18 cellular contexts compared by ENCODE assay signal in the genomic region with DNA sequence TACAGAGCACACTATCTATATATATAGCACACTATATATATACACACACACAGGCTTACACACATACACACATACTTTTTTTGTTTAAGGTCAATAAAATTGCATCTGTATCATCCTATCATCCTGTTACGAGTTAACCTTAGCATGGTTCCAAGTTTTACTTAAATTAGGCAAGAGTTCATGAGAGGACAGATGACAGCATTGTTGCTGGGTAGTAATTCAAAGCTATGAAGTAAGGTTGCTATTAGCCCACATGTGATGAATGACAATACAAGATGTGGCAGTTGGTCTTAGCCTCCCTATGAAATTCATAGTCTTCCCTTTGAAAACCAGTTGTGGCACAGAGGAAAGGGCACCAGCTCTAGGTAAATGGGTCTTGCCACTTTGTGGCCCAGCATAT.
"Had no signal": no experiment of that assay in that cellular context is flagged by ENCODE, and none has a peak within 500 bp of the region (broad histone marks: within the 10 kb centered on the region; RNA-seq: fewer than 3 reads in every experiment).

No MANE protein-coding gene starts in this region.

- DNase-seq: activated CD4-positive, alpha-beta memory T cell treated with anti-CD3 and anti-CD28 coated beads, Interleukin-2, amount 10 ng/mL, durations not matched to agents 7 days and 5 days; activated CD4-positive, alpha-beta T cell treated with anti-CD3 and anti-CD28 coated beads for 4 hours; activated effector memory CD4-positive, alpha-beta T cell treated with Interleukin-2 at 50 U/mL for 16 hours; activated naive CD4-positive, alpha-beta T cell treated with anti-CD3 and anti-CD28 coated beads, Interleukin-2, amount 50 U/mL, for 16 hours; activated T-cell treated with anti-CD3 and anti-CD28 coated beads, Interleukin-2, amount 50 U/mL, for 4 hours; adrenal gland; central memory CD4-positive, alpha-beta T cell; glutamatergic neuron; hypothalamus; mesendoderm; nucleus accumbens; right cardiac atrium; stimulated activated naive CD8-positive, alpha-beta T cell treated with anti-CD3 and anti-CD28 coated beads, Interleukin-15, Interleukin-2, amounts not matched to agents 100 U/mL and 50 U/mL, for 24 hours; T-helper 2 cell; trophoblast cell had no signal

- ATAC-seq: activated T-cell treated with anti-CD3 and anti-CD28 coated beads, Interleukin-2, amount 50 U/mL, for 4 hours; right cardiac atrium; stimulated activated naive CD8-positive, alpha-beta T cell treated with anti-CD3 and anti-CD28 coated beads, Interleukin-15, Interleukin-2, amounts not matched to agents 100 U/mL and 50 U/mL, for 24 hours; WTC11 had no signal

- H3K36me3 ChIP-seq: adrenal gland had no signal

- H3K9me3 ChIP-seq: adrenal gland had no signal

- H3K4me3 ChIP-seq: adrenal gland, coronary artery, smooth muscle cell had no signal

- H3K4me1 ChIP-seq: adrenal gland had no signal

- H3K27ac ChIP-seq: adrenal gland, coronary artery had no signal
